In genomic region chr20:63635431-63636141, GRCh38 we compare ENCODE assay signal across 8 cellular contexts. TPM values are rescaled to one million over a fixed set of nuclear protein-coding genes. Genes with fewer than 3 reads are reported as not detected.
DNase-seq lines count a peak whose midpoint lies in the region; ATAC-seq and TF ChIP-seq lines count a peak whose summit lies in the region.

No MANE protein-coding gene starts in this region.

- no peaks in the 10 kb centered on the region for H3K27me3 ChIP-seq in upper lobe of left lung

- 74 to 78% methylated on average over 13 to 15 of the region's 15 CpGs for WGBS in upper lobe of left lung, 2 donors

- no peak for TF ChIP-seq POLR2A in upper lobe of left lung (IDR thresholded peaks at IDR 0.05)

- no peaks in the 10 kb centered on the region for H3K36me3 ChIP-seq in upper lobe of left lung

- H3K9me3 ChIP-seq in upper lobe of left lung, result no peaks in the 10 kb centered on the region

- H3K4me1 ChIP-seq in upper lobe of left lung, result peaks cover 25 to 63% (median 33%) of the 10 kb centered on the region in 4 donors

- H3K4me3 ChIP-seq in upper lobe of left lung, result no peak overlapping the region

- ATAC-seq in left lobe of liver (peak; percentile 10), upper lobe of left lung (ENCODE audit: low FRiP score in 2 of 2) (peak in 1 of 2 donors; percentile 44), HG02763 (IDR thresholded peaks at IDR 0.05; ENCODE audit: unreplicated experiment) (no peak)

- H3K27ac ChIP-seq in upper lobe of left lung, result peak overlapping the region; percentile 51 to 80 (median 70)

- no peak for TF ChIP-seq EP300 in upper lobe of left lung (IDR thresholded peaks at IDR 0.05)

- DNase-seq in SIG-M5 treated with dmso at 0.1 percent for 504 hours (lab: John Stamatoyannopoulos, UW; ENCODE audit: unreplicated experiment), result peak; percentile 32
- DNase-seq in SIG-M5 (lab: John Stamatoyannopoulos, UW), result no peak
- peak; percentile 70 for DNase-seq in activated CD4-positive, alpha-beta T cell treated with anti-CD3 and anti-CD28 coated beads, Interleukin-2, amount 50 U/mL, for 1 hour
- no peak for DNase-seq in left lobe of liver (ENCODE audit: low spot score)
- peak; percentile 32 to 77 for DNase-seq in upper lobe of left lung
- DNase-seq in NCI-H1417 (lab: John Stamatoyannopoulos, UW), result no peak
- DNase-seq in NCI-H2107 treated with DMSO at 0.1 percent for 48 hours (lab: John Stamatoyannopoulos, UW; ENCODE audit: unreplicated experiment), result no peak

- TF ChIP-seq CTCF in upper lobe of left lung (IDR thresholded peaks at IDR 0.05), result no peak

RNA-seq across cellular contexts. Expression of gene GMEB2, which starts 8.7 kb away (rescaled TPM):
- total RNA-seq in left lobe of liver, result 4.5 TPM
- total RNA-seq in upper lobe of left lung, result 10 to 100 TPM; 10.1 to 12.9 (median 12.4) TPM

RNA-seq across cellular contexts. Expression of gene STMN3, which starts 17.6 kb away (rescaled TPM):
- total RNA-seq in left lobe of liver (1.5 TPM), upper lobe of left lung (10 to 100 TPM in 3 of 6 donors, 1 to 10 TPM in 3; 2.1 to 16.5 (median 9.1) TPM)

RNA-seq across cellular contexts. Expression of gene RTEL1, which starts 22.5 kb away (rescaled TPM):
- 13.8 TPM for total RNA-seq in left lobe of liver
- 10 to 100 TPM in 5 of 6 donors, 1 to 10 TPM in 1; 8.6 to 73.3 (median 32.5) TPM for total RNA-seq in upper lobe of left lung

Comparison
In these comparisons a context has a peak if more than half of its experiments do, and no peak if none do; other contexts are left out.
1. DNase-seq: peak in SIG-M5 treated with dmso at 0.1 percent for 504 hours (single experiment), activated CD4-positive, alpha-beta T cell treated with anti-CD3 and anti-CD28 coated beads, Interleukin-2, amount 50 U/mL, for 1 hour (single experiment) and upper lobe of left lung (2 of 2); none in SIG-M5 (single experiment), left lobe of liver (single experiment), NCI-H1417 (0 of 3) and NCI-H2107 treated with DMSO at 0.1 percent for 48 hours (single experiment).